ENCODE assay signal across 1 cellular context in the genomic region with DNA sequence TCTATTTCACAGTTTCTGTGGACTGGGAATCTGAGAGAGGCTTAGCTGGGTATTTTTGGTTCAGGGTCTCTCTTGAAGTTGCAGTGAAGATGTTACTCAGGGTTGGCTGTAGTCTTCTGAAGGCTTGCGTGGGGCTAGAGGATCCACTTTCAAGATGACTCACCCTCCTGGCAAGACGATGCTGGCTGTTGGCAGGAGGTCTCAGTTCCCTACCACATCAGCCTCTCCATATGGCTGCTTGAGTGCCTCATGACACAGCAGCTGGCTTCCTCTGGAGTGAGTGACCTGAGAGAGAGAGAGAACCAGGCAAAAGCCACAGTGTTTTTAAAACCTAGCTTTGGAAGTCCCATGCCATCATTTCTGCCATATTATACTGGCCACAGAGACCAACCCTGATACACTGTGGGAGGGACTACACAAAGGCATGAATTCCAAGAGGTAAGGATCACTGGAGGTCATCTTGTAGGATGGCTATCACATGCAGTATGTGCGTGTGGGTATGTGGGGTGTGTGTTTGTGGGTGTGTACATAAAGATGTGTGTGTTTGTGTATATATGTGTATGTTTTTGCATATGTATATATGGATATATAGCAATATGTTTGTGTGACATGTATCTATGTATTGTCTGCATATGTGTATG.
TF ChIP-seq lines count a peak whose summit lies in the region.

No MANE protein-coding gene starts in this region.

TF ChIP-seq in SK-N-SH, 30 proteins besides CTCF, POLR2A, EP300 and RAD21 (continued from another document):
- TF ChIP-seq, protein P1, sequence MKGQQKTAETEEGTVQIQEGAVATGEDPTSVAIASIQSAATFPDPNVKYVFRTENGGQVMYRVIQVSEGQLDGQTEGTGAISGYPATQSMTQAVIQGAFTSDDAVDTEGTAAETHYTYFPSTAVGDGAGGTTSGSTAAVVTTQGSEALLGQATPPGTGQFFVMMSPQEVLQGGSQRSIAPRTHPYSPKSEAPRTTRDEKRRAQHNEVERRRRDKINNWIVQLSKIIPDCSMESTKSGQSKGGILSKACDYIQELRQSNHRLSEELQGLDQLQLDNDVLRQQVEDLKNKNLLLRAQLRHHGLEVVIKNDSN (IDR thresholded peaks at IDR 0.05; ENCODE audit: borderline replicate concordance, low read depth): peak; percentile 43; the same call in 1 of the 2 replicates
- TF ChIP-seq, protein P2, sequence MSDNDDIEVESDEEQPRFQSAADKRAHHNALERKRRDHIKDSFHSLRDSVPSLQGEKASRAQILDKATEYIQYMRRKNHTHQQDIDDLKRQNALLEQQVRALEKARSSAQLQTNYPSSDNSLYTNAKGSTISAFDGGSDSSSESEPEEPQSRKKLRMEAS (IDR thresholded peaks at IDR 0.05; ENCODE audit: low read depth): peak; percentile 86
- TF ChIP-seq SIN3A (IDR thresholded peaks at IDR 0.05; ENCODE audit: borderline replicate concordance, low read depth, low read length): peak; percentile 72; the same call in 1 of the 2 replicates
- TF ChIP-seq, protein P3, sequence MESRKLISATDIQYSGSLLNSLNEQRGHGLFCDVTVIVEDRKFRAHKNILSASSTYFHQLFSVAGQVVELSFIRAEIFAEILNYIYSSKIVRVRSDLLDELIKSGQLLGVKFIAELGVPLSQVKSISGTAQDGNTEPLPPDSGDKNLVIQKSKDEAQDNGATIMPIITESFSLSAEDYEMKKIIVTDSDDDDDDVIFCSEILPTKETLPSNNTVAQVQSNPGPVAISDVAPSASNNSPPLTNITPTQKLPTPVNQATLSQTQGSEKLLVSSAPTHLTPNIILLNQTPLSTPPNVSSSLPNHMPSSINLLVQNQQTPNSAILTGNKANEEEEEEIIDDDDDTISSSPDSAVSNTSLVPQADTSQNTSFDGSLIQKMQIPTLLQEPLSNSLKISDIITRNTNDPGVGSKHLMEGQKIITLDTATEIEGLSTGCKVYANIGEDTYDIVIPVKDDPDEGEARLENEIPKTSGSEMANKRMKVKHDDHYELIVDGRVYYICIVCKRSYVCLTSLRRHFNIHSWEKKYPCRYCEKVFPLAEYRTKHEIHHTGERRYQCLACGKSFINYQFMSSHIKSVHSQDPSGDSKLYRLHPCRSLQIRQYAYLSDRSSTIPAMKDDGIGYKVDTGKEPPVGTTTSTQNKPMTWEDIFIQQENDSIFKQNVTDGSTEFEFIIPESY (IDR thresholded peaks at IDR 0.05; ENCODE audit: borderline replicate concordance, low read depth): 0 out of 2 replicates have a peak, but pooled peaks have one; percentile 17
- TF ChIP-seq, protein P4, sequence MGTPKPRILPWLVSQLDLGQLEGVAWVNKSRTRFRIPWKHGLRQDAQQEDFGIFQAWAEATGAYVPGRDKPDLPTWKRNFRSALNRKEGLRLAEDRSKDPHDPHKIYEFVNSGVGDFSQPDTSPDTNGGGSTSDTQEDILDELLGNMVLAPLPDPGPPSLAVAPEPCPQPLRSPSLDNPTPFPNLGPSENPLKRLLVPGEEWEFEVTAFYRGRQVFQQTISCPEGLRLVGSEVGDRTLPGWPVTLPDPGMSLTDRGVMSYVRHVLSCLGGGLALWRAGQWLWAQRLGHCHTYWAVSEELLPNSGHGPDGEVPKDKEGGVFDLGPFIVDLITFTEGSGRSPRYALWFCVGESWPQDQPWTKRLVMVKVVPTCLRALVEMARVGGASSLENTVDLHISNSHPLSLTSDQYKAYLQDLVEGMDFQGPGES (IDR thresholded peaks at IDR 0.05; ENCODE audit: low read depth, low read length): no peak
- TF ChIP-seq JUND (IDR thresholded peaks at IDR 0.05): peak; percentile 91
- TF ChIP-seq TEAD4 (IDR thresholded peaks at IDR 0.05; ENCODE audit: borderline replicate concordance, insufficient read depth): no peak
- no peak for TF ChIP-seq GABPA (IDR thresholded peaks at IDR 0.05; ENCODE audit: low read depth)
